ENCODE assay signal across 20 cellular contexts in the genomic region with DNA sequence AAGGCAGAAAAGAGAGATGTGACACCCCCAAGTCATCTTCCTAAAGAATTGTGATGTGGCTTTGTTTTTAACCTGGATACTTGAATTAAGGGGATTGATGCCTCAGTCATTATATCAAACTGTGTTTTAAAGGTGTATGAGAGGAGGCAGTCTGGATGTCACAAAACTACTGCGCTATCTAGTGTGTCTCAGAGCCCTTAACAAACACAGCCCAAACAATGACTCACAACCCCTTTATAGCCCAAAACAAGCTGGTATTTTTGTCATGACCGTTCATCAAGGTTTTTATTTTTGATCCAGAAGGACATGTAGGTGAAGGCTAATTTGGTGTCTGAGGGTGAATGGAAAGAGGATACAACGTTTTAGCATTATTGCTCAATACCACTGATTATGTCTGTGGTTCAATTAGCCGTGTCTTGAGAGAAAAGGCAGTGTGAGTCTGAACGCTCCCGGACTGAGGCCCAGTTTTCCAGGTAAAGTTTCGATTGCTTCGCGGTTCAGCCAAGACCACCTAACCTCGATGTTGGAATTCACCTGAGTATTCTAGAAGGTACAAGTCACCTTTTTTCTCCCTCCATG.
DNase-seq lines count a peak whose midpoint lies in the region; ATAC-seq, FAIRE-seq and TF ChIP-seq lines count a peak whose summit lies in the region.
"Had no signal": no experiment of that assay in that cellular context is flagged by ENCODE, and none has a peak within 500 bp of the region (broad histone marks: within the 10 kb centered on the region; RNA-seq: fewer than 3 reads in every experiment).

No MANE protein-coding gene starts in this region.

- TF ChIP-seq CTCF in heart right ventricle (IDR thresholded peaks at IDR 0.05) (no peak), endothelial cell of umbilical vein (IDR thresholded peaks at IDR 0.05; ENCODE audit: extremely low read depth in 1 of 2, insufficient read depth in 1 of 2, low read depth in 1 of 2, low read length in 2 of 2) (no peak), tibial artery (IDR thresholded peaks at IDR 0.05) (no peak)

- CTCF ChIA-PET in endothelial cell of umbilical vein (lab: Charles Lee), result no interaction called here

- H3K27ac ChIP-seq in heart right ventricle (peak overlapping the region in 3 of 10 donors; percentile 10 to 51 (median 46)), right cardiac atrium (ENCODE audit: low read length) (no peak overlapping the region), endothelial cell of umbilical vein (ENCODE audit: insufficient read depth, low read depth, low read length) (no peak overlapping the region), tibial artery (no peak overlapping the region)
- H3K27ac ChIP-seq: SJSA1 had no signal

- H2AFZ ChIP-seq in endothelial cell of umbilical vein (ENCODE audit: low read depth, low read length), result no peak overlapping the region
- H2AFZ ChIP-seq: GM23338 had no signal

- peak in 6 of 8 donors; percentile 45 to 94 (median 78) for ATAC-seq in heart right ventricle
- no peak for ATAC-seq in right cardiac atrium
- ATAC-seq: GM12878, GM23338 had no signal

- H3K4me1 ChIP-seq in heart right ventricle (peaks cover 0 to 5% (median 0%) of the 10 kb centered on the region in 9 donors), right cardiac atrium (ENCODE audit: control insufficient read depth, insufficient read depth, low read length) (no peaks in the 10 kb centered on the region), endothelial cell of umbilical vein (ENCODE audit: control insufficient read depth, extremely low read depth, insufficient read depth, low read length) (no peaks in the 10 kb centered on the region), tibial artery (peaks cover 0 to 10% (median 0%) of the 10 kb centered on the region in 4 donors)
- H3K4me1 ChIP-seq: BE2C had no signal

- FAIRE-seq in endothelial cell of umbilical vein (lab: Jason Lieb, UNC), result peak; percentile 44
- FAIRE-seq: GM12878, HTR-8/SVneo, RCC 7860 had no signal

- WGBS in heart right ventricle, 2 donors, result 78 to 80% methylated on average over 10 of the region's 10 CpGs
- WGBS in right cardiac atrium, result 86% methylated on average over 10 of the region's 10 CpGs

- H3K36me3 ChIP-seq in heart right ventricle (no peaks in the 10 kb centered on the region), endothelial cell of umbilical vein (ENCODE audit: control insufficient read depth in 2 of 2, extremely low read depth in 1 of 2, insufficient read depth in 2 of 2, low read length in 2 of 2) (no peaks in the 10 kb centered on the region), tibial artery (no peaks in the 10 kb centered on the region)
- H3K36me3 ChIP-seq: BE2C, SJSA1 had no signal

- no peak overlapping the region for H3K9ac ChIP-seq in endothelial cell of umbilical vein (replicated peaks; ENCODE audit: extremely low read depth, insufficient read depth, low read length)

- intact Hi-C loops in heart right ventricle (cut with DNase I) (loop anchor here in 1 of 10 donors (5.0 kb wide), 1 partner anchor 63 kb away; no protein-coding TSS in a partner anchor), right cardiac atrium (cut with DNase I) (no loop called here), endothelial cell of umbilical vein (cut with micrococcal nuclease) (no loop called here), tibial artery (cut with DNase I; ENCODE audit: low total_unique reads) (no loop called here)

- no peaks in the 10 kb centered on the region for H3K27me3 ChIP-seq in heart right ventricle
- H3K27me3 ChIP-seq in right cardiac atrium (ENCODE audit: control insufficient read depth, insufficient read depth), result no peaks in the 10 kb centered on the region
- H3K27me3 ChIP-seq in endothelial cell of umbilical vein (ENCODE audit: control insufficient read depth in 2 of 2, insufficient read depth in 2 of 2, low read length in 2 of 2), result no peaks in the 10 kb centered on the region
- H3K27me3 ChIP-seq in tibial artery, result no peaks in the 10 kb centered on the region
- H3K27me3 ChIP-seq: BE2C, SJSA1 had no signal

- BruUV-seq in endothelial cell of umbilical vein (replicated peaks; lab: Mats Ljungman, UMichigan), result no TSS peak

- no peaks in the 10 kb centered on the region for H3K9me1 ChIP-seq in endothelial cell of umbilical vein (replicated peaks; ENCODE audit: control insufficient read depth, extremely low read depth, insufficient read depth, low read length)

- H4K20me1 ChIP-seq in endothelial cell of umbilical vein (replicated peaks; ENCODE audit: control insufficient read depth, extremely low read depth, insufficient read depth, low read length), result no peaks in the 10 kb centered on the region

- no peaks in the 10 kb centered on the region for H3K79me2 ChIP-seq in endothelial cell of umbilical vein (ENCODE audit: control insufficient read depth, insufficient read depth, low read length)

- dilution Hi-C loops in endothelial cell of umbilical vein (cut with MboI; ENCODE audit: extremely low pct_ligation_motif_present, low sequenced_read_pairs), result no loop called here

- POLR2A ChIA-PET in endothelial cell of umbilical vein (lab: Charles Lee), result no interaction called here

- TF ChIP-seq POLR2A in endothelial cell of umbilical vein (IDR thresholded peaks at IDR 0.05; ENCODE audit: low read depth, low read length), result no peak

- H3K4me2 ChIP-seq in endothelial cell of umbilical vein (ENCODE audit: insufficient read depth, low read length), result no peak overlapping the region
- H3K4me2 ChIP-seq: GM23338 had no signal

- H3K4me3 ChIP-seq in heart right ventricle, result no peak overlapping the region
- H3K4me3 ChIP-seq in right cardiac atrium (ENCODE audit: low read length), result no peak overlapping the region
- no peak overlapping the region for H3K4me3 ChIP-seq in endothelial cell of umbilical vein (replicated peaks in 1 of 3; ENCODE audit: insufficient read depth in 1 of 3, low read depth in 1 of 3, low read length in 3 of 3)
- H3K4me3 ChIP-seq in tibial artery, result no peak overlapping the region
- H3K4me3 ChIP-seq: GM12878, GM23338, SJSA1 had no signal

- H3K9me3 ChIP-seq in heart right ventricle, result no peaks in the 10 kb centered on the region
- H3K9me3 ChIP-seq in right cardiac atrium (ENCODE audit: control insufficient read depth, low read length), result no peaks in the 10 kb centered on the region
- H3K9me3 ChIP-seq in endothelial cell of umbilical vein (replicated peaks; ENCODE audit: control insufficient read depth, insufficient read depth, low read length), result no peaks in the 10 kb centered on the region
- H3K9me3 ChIP-seq in tibial artery, result no peaks in the 10 kb centered on the region
- H3K9me3 ChIP-seq: BE2C, SJSA1 had no signal

- DNase-seq in heart right ventricle (no peak), right cardiac atrium (no peak), M059J (ENCODE audit: low read depth) (peak; percentile 45), endothelial cell of umbilical vein (ENCODE audit: low read depth, low spot score) (no peak), HuH-7 (ENCODE audit: low spot score) (no peak), tibial artery (no peak), occipital lobe (lab: John Stamatoyannopoulos, UW) (no peak)
- DNase-seq: BE2C, DMS79 treated with DMSO at 0.1 percent for 48 hours, HCEC 1CT, MM.1S, NCI-H1092 treated with DMSO at 0.1 percent for 48 hours, NCI-H1436 treated with DMSO at 0.1 percent for 48 hours, NCI-H1930, T-helper 1 cell had no signal

TF ChIP-seq in endothelial cell of umbilical vein, 7 proteins besides CTCF, POLR2A, EP300 and RAD21:
- TF ChIP-seq MYC (IDR thresholded peaks at IDR 0.05; ENCODE audit: low read depth, low read length) (no peak), EZH2 (IDR thresholded peaks at IDR 0.05; ENCODE audit: borderline replicate concordance, low read depth, low read length, severe bottlenecking) (no peak)

Comparison
In these comparisons a context has a peak if more than half of its experiments do, and no peak if none do; other contexts are left out.
1. ATAC-seq: peak in heart right ventricle (6 of 8); none in right cardiac atrium (0 of 2).